Comparison of ENCODE assay signal across 2 cellular contexts in the genomic region with DNA sequence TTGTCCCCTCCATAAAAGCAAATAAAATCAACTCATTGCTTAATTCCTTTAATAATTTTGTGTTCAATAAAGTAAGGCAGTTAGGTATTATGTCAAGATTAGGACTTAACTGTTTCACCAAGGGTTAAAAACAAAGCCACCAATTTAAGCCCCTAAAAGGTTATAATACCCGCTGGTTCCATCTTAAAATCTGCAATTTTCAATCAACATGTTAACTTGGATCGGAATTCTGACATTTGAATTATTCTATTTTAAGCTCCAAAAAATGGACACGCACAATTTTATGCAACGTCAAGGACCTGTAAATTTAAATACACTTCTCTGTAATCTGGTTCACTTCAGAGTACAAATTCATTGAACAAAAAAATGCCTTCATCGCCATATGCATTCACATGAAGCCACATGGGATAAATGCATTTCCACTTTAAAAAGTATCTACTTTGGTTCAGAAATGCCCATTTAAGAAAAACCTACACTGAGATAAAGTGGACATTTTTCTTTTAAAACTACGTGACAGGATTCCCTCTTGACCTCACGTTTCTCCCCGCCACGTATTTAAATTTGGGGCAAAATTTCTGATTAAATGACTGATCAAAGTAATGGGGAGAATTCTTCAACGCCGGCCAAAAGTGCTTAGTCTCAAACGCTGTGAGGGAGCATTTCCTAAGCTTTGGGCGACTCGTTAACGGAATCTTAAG.
TF ChIP-seq lines count a peak whose summit lies in the region.

No MANE protein-coding gene starts in this region.

TF ChIP-seq in H1, 55 proteins besides CTCF, POLR2A, EP300 and RAD21 (continued from another document):
- TF ChIP-seq KDM5A (IDR thresholded peaks at IDR 0.05; ENCODE audit: low read length) (no peak), RXRA (IDR thresholded peaks at IDR 0.05; ENCODE audit: insufficient read depth, low read depth, low read length) (no peak), PHF8 (conservative IDR thresholded peaks at IDR 0.05; ENCODE audit: low read depth, low read length) (no peak), CEBPB (IDR thresholded peaks at IDR 0.05; ENCODE audit: low read depth, low read length) (no peak), GABPA (IDR thresholded peaks at IDR 0.05; ENCODE audit: borderline replicate concordance, insufficient read depth, low read length) (no peak), TBP (IDR thresholded peaks at IDR 0.05; ENCODE audit: low read depth, low read length) (no peak), KDM4A (IDR thresholded peaks at IDR 0.05; ENCODE audit: low read depth, low read length, severe bottlenecking) (no peak), EZH2 (IDR thresholded peaks at IDR 0.05; ENCODE audit: low read depth, low read length, severe bottlenecking) (no peak)
- TF ChIP-seq, protein P1, sequence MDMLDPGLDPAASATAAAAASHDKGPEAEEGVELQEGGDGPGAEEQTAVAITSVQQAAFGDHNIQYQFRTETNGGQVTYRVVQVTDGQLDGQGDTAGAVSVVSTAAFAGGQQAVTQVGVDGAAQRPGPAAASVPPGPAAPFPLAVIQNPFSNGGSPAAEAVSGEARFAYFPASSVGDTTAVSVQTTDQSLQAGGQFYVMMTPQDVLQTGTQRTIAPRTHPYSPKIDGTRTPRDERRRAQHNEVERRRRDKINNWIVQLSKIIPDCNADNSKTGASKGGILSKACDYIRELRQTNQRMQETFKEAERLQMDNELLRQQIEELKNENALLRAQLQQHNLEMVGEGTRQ (IDR thresholded peaks at IDR 0.05; ENCODE audit: low read length) = no peak

TF ChIP-seq in neural cell, 6 proteins besides CTCF, POLR2A, EP300 and RAD21:
- TF ChIP-seq, protein P2, sequence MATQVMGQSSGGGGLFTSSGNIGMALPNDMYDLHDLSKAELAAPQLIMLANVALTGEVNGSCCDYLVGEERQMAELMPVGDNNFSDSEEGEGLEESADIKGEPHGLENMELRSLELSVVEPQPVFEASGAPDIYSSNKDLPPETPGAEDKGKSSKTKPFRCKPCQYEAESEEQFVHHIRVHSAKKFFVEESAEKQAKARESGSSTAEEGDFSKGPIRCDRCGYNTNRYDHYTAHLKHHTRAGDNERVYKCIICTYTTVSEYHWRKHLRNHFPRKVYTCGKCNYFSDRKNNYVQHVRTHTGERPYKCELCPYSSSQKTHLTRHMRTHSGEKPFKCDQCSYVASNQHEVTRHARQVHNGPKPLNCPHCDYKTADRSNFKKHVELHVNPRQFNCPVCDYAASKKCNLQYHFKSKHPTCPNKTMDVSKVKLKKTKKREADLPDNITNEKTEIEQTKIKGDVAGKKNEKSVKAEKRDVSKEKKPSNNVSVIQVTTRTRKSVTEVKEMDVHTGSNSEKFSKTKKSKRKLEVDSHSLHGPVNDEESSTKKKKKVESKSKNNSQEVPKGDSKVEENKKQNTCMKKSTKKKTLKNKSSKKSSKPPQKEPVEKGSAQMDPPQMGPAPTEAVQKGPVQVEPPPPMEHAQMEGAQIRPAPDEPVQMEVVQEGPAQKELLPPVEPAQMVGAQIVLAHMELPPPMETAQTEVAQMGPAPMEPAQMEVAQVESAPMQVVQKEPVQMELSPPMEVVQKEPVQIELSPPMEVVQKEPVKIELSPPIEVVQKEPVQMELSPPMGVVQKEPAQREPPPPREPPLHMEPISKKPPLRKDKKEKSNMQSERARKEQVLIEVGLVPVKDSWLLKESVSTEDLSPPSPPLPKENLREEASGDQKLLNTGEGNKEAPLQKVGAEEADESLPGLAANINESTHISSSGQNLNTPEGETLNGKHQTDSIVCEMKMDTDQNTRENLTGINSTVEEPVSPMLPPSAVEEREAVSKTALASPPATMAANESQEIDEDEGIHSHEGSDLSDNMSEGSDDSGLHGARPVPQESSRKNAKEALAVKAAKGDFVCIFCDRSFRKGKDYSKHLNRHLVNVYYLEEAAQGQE (IDR thresholded peaks at IDR 0.05; ENCODE audit: borderline replicate concordance) = no peak
- no peak for TF ChIP-seq MXI1 (conservative IDR thresholded peaks at IDR 0.05; ENCODE audit: poor library complexity, severe bottlenecking)
- TF ChIP-seq SMC3 (conservative IDR thresholded peaks at IDR 0.05; ENCODE audit: poor library complexity) = no peak
- no peak for TF ChIP-seq POLR2AphosphoS5 (IDR thresholded peaks at IDR 0.05)
